Comparison of ENCODE assay signal across 3 cellular contexts in genomic region chr1:180568211-180568610, GRCh38.
TF ChIP-seq lines count a peak whose summit lies in the region.

No MANE protein-coding gene starts in this region.

TF ChIP-seq in IMR-90, 13 proteins besides CTCF, POLR2A, EP300 and RAD21:
- TF ChIP-seq ELK1 (IDR thresholded peaks at IDR 0.05; ENCODE audit: borderline replicate concordance, low read depth, low read length) (no peak), SMC3 (IDR thresholded peaks at IDR 0.05; ENCODE audit: low read depth, low read length) (no peak), BHLHE40 (IDR thresholded peaks at IDR 0.05; ENCODE audit: low read depth, low read length) (no peak), RCOR1 (IDR thresholded peaks at IDR 0.05; ENCODE audit: insufficient replicate concordance, low read length) (no peak)

TF ChIP-seq in neural cell, 6 proteins besides CTCF, POLR2A, EP300 and RAD21 (continued from another document):
- TF ChIP-seq MXI1 (conservative IDR thresholded peaks at IDR 0.05; ENCODE audit: poor library complexity, severe bottlenecking) = no peak
- TF ChIP-seq REST (IDR thresholded peaks at IDR 0.05; ENCODE audit: borderline replicate concordance) = peak; percentile 63
- TF ChIP-seq TAF1 (IDR thresholded peaks at IDR 0.05; ENCODE audit: low read depth) = no peak

TF ChIP-seq in HEK293T, 16 proteins besides CTCF, POLR2A, EP300 and RAD21 (continued from another document):
- no peak for TF ChIP-seq PKNOX1 (IDR thresholded peaks at IDR 0.05)
- TF ChIP-seq FOXM1 (IDR thresholded peaks at IDR 0.05; ENCODE audit: borderline replicate concordance) = no peak
- no peak for TF ChIP-seq LEF1 (IDR thresholded peaks at IDR 0.05; ENCODE audit: borderline replicate concordance)
- no peak for TF ChIP-seq BHLHE40 (IDR thresholded peaks at IDR 0.05; ENCODE audit: borderline replicate concordance)
- TF ChIP-seq NFRKB (IDR thresholded peaks at IDR 0.05) = no peak
- no peak for TF ChIP-seq FOXA1 (IDR thresholded peaks at IDR 0.05)
- TF ChIP-seq ELF4 (IDR thresholded peaks at IDR 0.05) = no peak
- TF ChIP-seq L3MBTL2 (conservative IDR thresholded peaks at IDR 0.05) = no peak
- TF ChIP-seq ARNT (IDR thresholded peaks at IDR 0.05) = no peak
